ENCODE assay signal across 9 cellular contexts in the genomic region with DNA sequence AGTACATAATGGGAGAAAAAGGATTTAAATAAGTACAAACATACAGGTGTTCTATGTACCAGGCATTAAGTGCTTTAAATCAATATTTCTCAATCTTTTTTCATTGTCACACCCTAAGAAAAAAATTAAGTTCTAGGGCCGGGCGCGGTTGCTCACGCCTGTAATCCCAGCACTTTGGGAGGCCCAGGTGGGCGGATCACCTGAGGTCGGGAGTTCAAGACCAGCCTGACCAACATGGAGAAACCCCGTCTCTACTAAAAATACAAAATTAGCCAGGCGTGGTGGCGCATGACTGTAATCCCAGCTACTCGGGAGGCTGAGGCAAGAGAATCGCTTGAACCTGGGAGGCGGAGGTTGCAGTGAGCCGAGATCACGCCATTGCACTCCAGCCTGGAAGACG. TPM values are rescaled to one million over a fixed set of nuclear protein-coding genes. Genes with fewer than 3 reads are reported as not detected.
DNase-seq lines count a peak whose midpoint lies in the region; ATAC-seq, FAIRE-seq and TF ChIP-seq lines count a peak whose summit lies in the region.
"Not testable (repeated sequence)": the region's sequence is repeated elsewhere in the genome, so short reads cannot be mapped to it uniquely, and the experiment has no call there.
"Had no signal": no experiment of that assay in that cellular context is flagged by ENCODE, and none has a peak within 500 bp of the region (broad histone marks: within the 10 kb centered on the region; RNA-seq: fewer than 3 reads in every experiment).

No MANE protein-coding gene starts in this region.

- peak overlapping the region; percentile 88; the same call in 1 of the 2 replicates for H3K9ac ChIP-seq in ES-I3 (ENCODE audit: low read depth, low read length)
- H3K9ac ChIP-seq in NT2/D1 (ENCODE audit: insufficient read length, low read depth): peak overlapping the region; percentile 97

- not testable (repeated sequence) for H3K4me1 ChIP-seq in ES-I3 (ENCODE audit: insufficient read depth, low read length); NT2/D1 (ENCODE audit: insufficient read depth, insufficient read length)
- H3K4me1 ChIP-seq in gastroesophageal sphincter (peaks cover 0 to 37% (median 14%) of the 10 kb centered on the region in 3 donors), mucosa of descending colon (ENCODE audit: low read depth) (peaks cover 19% of the 10 kb centered on the region), gastrocnemius medialis (peaks cover 32% of the 10 kb centered on the region in 2 donors)

- H3K36me3 Mint-ChIP-seq in activated CD8-positive, alpha-beta T cell treated with anti-CD3 and anti-CD28 coated beads, Interleukin-2, amount 10 ng/mL, durations not matched to agents 7 days and 5 days (ENCODE audit: low read depth): peaks cover 22% of the 10 kb centered on the region

- H3K9me3 ChIP-seq in ES-I3 (ENCODE audit: control insufficient read depth, insufficient read depth, low read length); NT2/D1 (ENCODE audit: insufficient read depth, low read length); gastroesophageal sphincter; mucosa of descending colon; gastrocnemius medialis: not testable (repeated sequence)

- peak overlapping the region; percentile 100 for H3K27ac Mint-ChIP-seq in activated CD8-positive, alpha-beta T cell treated with anti-CD3 and anti-CD28 coated beads, Interleukin-2, amount 10 ng/mL, durations not matched to agents 7 days and 5 days

- H3K27me3 Mint-ChIP-seq in activated CD8-positive, alpha-beta T cell treated with anti-CD3 and anti-CD28 coated beads, Interleukin-2, amount 10 ng/mL, durations not matched to agents 7 days and 5 days (ENCODE audit: low read depth): not testable (repeated sequence)

- WGBS in gastroesophageal sphincter (ENCODE audit: low coverage in 1 of 2), 2 donors: 64 to 70% methylated on average over 5 to 13 of the region's 15 CpGs

- intact Hi-C loops in mucosa of descending colon (cut with DNase I, micrococcal nuclease): loop anchor here in 1 of 2 donors (5.0 kb wide), 1 partner anchor 69 kb away; a partner anchor contains a TSS
- intact Hi-C loops in gastrocnemius medialis (cut with DNase I; ENCODE audit: low total_unique reads): loop anchor here (2.0 to 5.0 kb wide), 2 partner anchors 68 to 199 kb away; a partner anchor contains a TSS

- peaks cover 27% of the 10 kb centered on the region for H3K4me1 Mint-ChIP-seq in activated CD8-positive, alpha-beta T cell treated with anti-CD3 and anti-CD28 coated beads, Interleukin-2, amount 10 ng/mL, durations not matched to agents 7 days and 5 days (ENCODE audit: low read depth)

- not testable (repeated sequence) for TF ChIP-seq POLR2A in gastroesophageal sphincter (IDR thresholded peaks at IDR 0.05); gastrocnemius medialis (IDR thresholded peaks at IDR 0.05)

- H3K27me3 ChIP-seq in NT2/D1 (ENCODE audit: insufficient read depth, insufficient read length); bronchial epithelial cell (ENCODE audit: control insufficient read depth, insufficient read depth, low read length); gastroesophageal sphincter; gastrocnemius medialis: not testable (repeated sequence)

- ATAC-seq in activated CD8-positive, alpha-beta T cell treated with anti-CD3 and anti-CD28 coated beads, Interleukin-2, amount 10 ng/mL, durations not matched to agents 7 days and 5 days; gastroesophageal sphincter; mucosa of descending colon; gastrocnemius medialis: not testable (repeated sequence)

- FAIRE-seq in bronchial epithelial cell (lab: Jason Lieb, UNC): not testable (repeated sequence)

- not testable (repeated sequence) for DNase-seq in NT2/D1 (ENCODE audit: low read depth, low spot score); activated CD8-positive, alpha-beta T cell treated with anti-CD3 and anti-CD28 coated beads, Interleukin-2, amount 10 ng/mL, durations not matched to agents 7 days and 5 days; bronchial epithelial cell (ENCODE audit: low read depth); mucosa of descending colon; gastrocnemius medialis

- H3K9me3 Mint-ChIP-seq in activated CD8-positive, alpha-beta T cell treated with anti-CD3 and anti-CD28 coated beads, Interleukin-2, amount 10 ng/mL, durations not matched to agents 7 days and 5 days (ENCODE audit: insufficient read depth): not testable (repeated sequence)

- peak overlapping the region; percentile 100 for H3K4me3 Mint-ChIP-seq in activated CD8-positive, alpha-beta T cell treated with anti-CD3 and anti-CD28 coated beads, Interleukin-2, amount 10 ng/mL, durations not matched to agents 7 days and 5 days

- H3K4me3 ChIP-seq in NT2/D1 (ENCODE audit: insufficient read length, low read depth): peak overlapping the region; percentile 95
- peak overlapping the region; percentile 100 for H3K4me3 ChIP-seq in bronchial epithelial cell (ENCODE audit: low read depth, low read length)
- H3K4me3 ChIP-seq in gastroesophageal sphincter: peak overlapping the region; percentile 75 to 82
- peak overlapping the region; percentile 94 for H3K4me3 ChIP-seq in mucosa of descending colon
- H3K4me3 ChIP-seq in gastrocnemius medialis: peak overlapping the region; percentile 78 to 98 (median 91)

- POLR2A ChIA-PET in activated CD8-positive, alpha-beta T cell treated with anti-CD3 and anti-CD28 coated beads, Interleukin-2, amount 10 ng/mL, durations not matched to agents 7 days and 5 days (lab: Charles Lee): interaction anchor here (1.0 to 4.8 kb wide), 2 partner anchors 68 to 203 kb away, joined by 3 to 39 read pairs; a partner anchor contains a TSS

- not testable (repeated sequence) for TF ChIP-seq EP300 in gastroesophageal sphincter (IDR thresholded peaks at IDR 0.05)

- CTCF ChIA-PET in activated CD8-positive, alpha-beta T cell treated with anti-CD3 and anti-CD28 coated beads, Interleukin-2, amount 10 ng/mL, durations not matched to agents 7 days and 5 days (lab: Charles Lee): interaction anchor here (1.0 to 1.7 kb wide), 2 partner anchors 54 to 90 kb away, joined by 5 read pairs; no protein-coding TSS in a partner anchor

- TF ChIP-seq CTCF in bronchial epithelial cell (IDR thresholded peaks at IDR 0.05; ENCODE audit: insufficient read depth, low read length, severe bottlenecking); gastroesophageal sphincter (IDR thresholded peaks at IDR 0.05); mucosa of descending colon (IDR thresholded peaks at IDR 0.05); gastrocnemius medialis (IDR thresholded peaks at IDR 0.05 in 4 of 5, conservative IDR thresholded peaks at IDR 0.05 in 1 of 5): not testable (repeated sequence)

- in situ Hi-C loops in gastrocnemius medialis (cut with MboI; ENCODE audit: low sequenced_read_pairs in 4 of 4): loop anchor here in 2 of 4 donors (5.0 to 10.0 kb wide), 2 partner anchors 62 to 69 kb away; a partner anchor contains a TSS

- H3K36me3 ChIP-seq in ES-I3 (ENCODE audit: insufficient read depth, low read length) (peaks cover 10% of the 10 kb centered on the region), NT2/D1 (ENCODE audit: insufficient read depth, insufficient read length, low read length) (peaks cover 42% of the 10 kb centered on the region), bronchial epithelial cell (ENCODE audit: control insufficient read depth, insufficient read depth, low read length) (peaks cover 14% of the 10 kb centered on the region), gastroesophageal sphincter (peaks cover 0 to 43% of the 10 kb centered on the region in 2 donors), gastrocnemius medialis (peaks cover 0 to 47% of the 10 kb centered on the region in 2 donors)
- H3K36me3 ChIP-seq in mucosa of descending colon (ENCODE audit: low read depth): not testable (repeated sequence)

- H3K27ac ChIP-seq in gastroesophageal sphincter (peak overlapping the region in 3 of 4 donors; percentile 91 to 95 (median 92)), gastrocnemius medialis (peak overlapping the region; percentile 92 to 99 (median 95))

RNA-seq across cellular contexts. Expression of a gene that starts 1.1 kb away (rescaled TPM):
- 100 to 1,000 TPM; 123 TPM for total RNA-seq in activated CD8-positive, alpha-beta T cell treated with anti-CD3 and anti-CD28 coated beads, Interleukin-2, amount 10 ng/mL, durations not matched to agents 7 days and 5 days
- 29.5 and 73.7 TPM in 2 replicates for total RNA-seq in bronchial epithelial cell
- 100 to 1,000 TPM in 2 of 4 donors, 10 to 100 TPM in 2; 72.5 to 126 (median 101) TPM for total RNA-seq in gastroesophageal sphincter
- total RNA-seq in mucosa of descending colon: 100 to 1,000 TPM in 2 of 3 donors, 10 to 100 TPM in 1; 95.3 to 114 (median 108) TPM
- 100 to 1,000 TPM; 116 to 203 (median 153) TPM for total RNA-seq in gastrocnemius medialis

RNA-seq across cellular contexts. Expression of a gene that starts 15.6 kb away (rescaled TPM):
- total RNA-seq in activated CD8-positive, alpha-beta T cell treated with anti-CD3 and anti-CD28 coated beads, Interleukin-2, amount 10 ng/mL, durations not matched to agents 7 days and 5 days: under 1 TPM; 0.23 to 0.26 TPM
- 34.2 and 101 TPM in 2 replicates for total RNA-seq in bronchial epithelial cell
- total RNA-seq in gastroesophageal sphincter: 10 to 100 TPM; 10.5 to 16.9 (median 15.2) TPM
- 1 to 10 TPM in 2 of 3 donors, under 1 TPM in 1; 0.67 to 4.4 (median 1.8) TPM for total RNA-seq in mucosa of descending colon
- 1 to 10 TPM; 1.2 to 3.5 (median 2.9) TPM for total RNA-seq in gastrocnemius medialis

RNA-seq across cellular contexts. Expression of a gene that starts 44.5 kb away (rescaled TPM):
- total RNA-seq in activated CD8-positive, alpha-beta T cell treated with anti-CD3 and anti-CD28 coated beads, Interleukin-2, amount 10 ng/mL, durations not matched to agents 7 days and 5 days: not detected
- total RNA-seq in bronchial epithelial cell: not detected in 2 replicates
- 1 to 10 TPM in 1 of 4 donors, not detected in 3; 1.1 TPM for total RNA-seq in gastroesophageal sphincter
- not detected for total RNA-seq in mucosa of descending colon
- 1 to 10 TPM in 3 of 4 donors, under 1 TPM in 1; 0.38 to 2.8 (median 1.6) TPM for total RNA-seq in gastrocnemius medialis
- total RNA-seq: dermis blood vessel endothelial cell, Right ventricle myocardium inferior had no signal
